8 cellular contexts compared by ENCODE assay signal in the genomic region with DNA sequence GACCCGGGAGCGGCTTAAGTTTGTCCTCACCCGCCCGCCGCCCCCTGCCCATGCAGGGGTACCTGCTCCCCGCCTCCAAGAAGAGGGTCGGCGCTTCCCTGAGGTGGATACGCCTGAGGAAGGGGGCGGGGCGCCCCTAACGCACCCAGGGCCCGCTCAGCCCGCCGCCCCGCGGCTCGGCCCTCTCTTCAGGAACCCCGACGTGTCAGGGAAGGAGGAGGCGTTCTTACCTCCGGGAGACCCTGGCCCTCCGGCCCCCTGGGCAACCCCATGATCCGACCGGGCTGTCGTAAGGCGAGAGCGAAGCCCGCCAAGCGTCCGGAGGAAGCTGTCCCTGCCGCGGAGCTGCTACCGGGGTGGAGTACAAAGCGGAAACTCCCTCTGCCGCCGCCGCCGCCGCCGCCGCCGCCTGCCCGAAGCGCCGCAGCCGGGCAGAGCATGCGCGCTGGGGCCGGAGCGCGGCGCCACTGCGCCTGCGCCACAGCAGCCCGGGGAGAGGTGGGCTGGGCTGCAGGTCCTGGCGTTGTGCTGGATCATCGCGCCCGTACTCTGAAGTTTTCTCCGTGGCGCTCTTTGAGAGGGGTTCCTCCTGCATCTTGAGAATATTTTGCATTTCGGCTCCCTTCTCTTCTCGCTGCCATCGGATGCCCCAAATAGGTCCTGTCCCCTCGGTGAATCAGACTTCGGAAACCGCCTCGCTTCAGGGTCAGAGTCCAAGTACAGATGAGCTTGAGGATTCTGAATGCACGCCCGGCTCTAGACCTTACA. TPM values are rescaled to one million over a fixed set of nuclear protein-coding genes. Genes with fewer than 3 reads are reported as not detected.
DNase-seq lines count a peak whose midpoint lies in the region; ATAC-seq and TF ChIP-seq lines count a peak whose summit lies in the region.

A gene with protein sequence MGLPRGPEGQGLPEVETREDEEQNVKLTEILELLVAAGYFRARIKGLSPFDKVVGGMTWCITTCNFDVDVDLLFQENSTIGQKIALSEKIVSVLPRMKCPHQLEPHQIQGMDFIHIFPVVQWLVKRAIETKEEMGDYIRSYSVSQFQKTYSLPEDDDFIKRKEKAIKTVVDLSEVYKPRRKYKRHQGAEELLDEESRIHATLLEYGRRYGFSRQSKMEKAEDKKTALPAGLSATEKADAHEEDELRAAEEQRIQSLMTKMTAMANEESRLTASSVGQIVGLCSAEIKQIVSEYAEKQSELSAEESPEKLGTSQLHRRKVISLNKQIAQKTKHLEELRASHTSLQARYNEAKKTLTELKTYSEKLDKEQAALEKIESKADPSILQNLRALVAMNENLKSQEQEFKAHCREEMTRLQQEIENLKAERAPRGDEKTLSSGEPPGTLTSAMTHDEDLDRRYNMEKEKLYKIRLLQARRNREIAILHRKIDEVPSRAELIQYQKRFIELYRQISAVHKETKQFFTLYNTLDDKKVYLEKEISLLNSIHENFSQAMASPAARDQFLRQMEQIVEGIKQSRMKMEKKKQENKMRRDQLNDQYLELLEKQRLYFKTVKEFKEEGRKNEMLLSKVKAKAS (minus strand): TSS at position 347 of the 768 bp plus-strand sequence. CDS start 75 bp downstream, at position 272.

- peak; percentile 85 for ATAC-seq in foreskin keratinocyte

- H2AK5ac ChIP-seq in H9 (ENCODE audit: insufficient read length, low read length) = no peak within 1 kb of the TSS

- no peaks in the 10 kb centered on the region for H3K36me3 Mint-ChIP-seq in H9 (ENCODE audit: insufficient read depth in 1 of 3, low read depth in 3 of 3)

- H3K9me3 ChIP-seq in H9 (ENCODE audit: control insufficient read depth, low read depth, low read length) (no peaks in the 10 kb centered on the region), neuron (ENCODE audit: low read length) (peaks cover 3% of the 10 kb centered on the region)

- H2BK15ac ChIP-seq in H9 (ENCODE audit: low read depth, low read length) = no peak within 1 kb of the TSS

- H3K4me1 Mint-ChIP-seq in H9 = peaks cover 12 to 17% of the 10 kb centered on the region in 2 experiments

- no CpG with 5 or more reads among the region's 71 CpGs for WGBS in H9 (ENCODE audit: extremely low coverage, insufficient read length, low lambda C conversion rate)

- H4K91ac ChIP-seq in H9 (ENCODE audit: insufficient read length, low read depth, low read length) = no peak within 1 kb of the TSS

- H3K4me2 ChIP-seq in H9 (ENCODE audit: insufficient read depth, insufficient read length, low read length) = peak within 1 kb of the TSS; percentile 89

- H3K27ac ChIP-seq in H9 (ENCODE audit: insufficient read length, low read depth, low read length) (no peak within 1 kb of the TSS), foreskin keratinocyte (peak within 1 kb of the TSS; percentile 70)

- peaks cover 33% of the 10 kb centered on the region for H3K27me3 Mint-ChIP-seq in H9 (ENCODE audit: low read depth)

- no peak within 1 kb of the TSS for H3T11ph ChIP-seq in H9 (ENCODE audit: low read length)

- H4K5ac ChIP-seq in H9 (ENCODE audit: insufficient read length, low read depth, low read length) = no peak within 1 kb of the TSS

- H3K56ac ChIP-seq in H9 (ENCODE audit: insufficient read length, low read depth, low read length) = no peak within 1 kb of the TSS

- H2AFZ ChIP-seq in H9 (ENCODE audit: low read length) = peak within 1 kb of the TSS; percentile 94
- peak within 1 kb of the TSS; percentile 89 for H2AFZ ChIP-seq in neuron (ENCODE audit: low read depth, low read length)

- DNase-seq in G401 (ENCODE audit: low spot score) (peak; percentile 77), H9 (peak; percentile 89), M059J (ENCODE audit: low read depth) (peak; percentile 77), SIG-M5 treated with dmso at 0.1 percent for 504 hours (lab: John Stamatoyannopoulos, UW; ENCODE audit: unreplicated experiment) (peak; percentile 83), foreskin keratinocyte (peak; percentile 35 to 67), stromal cell of bone marrow (ENCODE audit: low read depth) (peak; percentile 59)
- DNase-seq in activated gamma-delta T cell treated with anti-CD3 and anti-CD28 coated beads, Interleukin-2, amount 50 U/mL, for 16 hours (ENCODE audit: low read depth) = peak; percentile 79

- TF ChIP-seq CTCF in H9 (conservative IDR thresholded peaks at IDR 0.05) (no peak), foreskin keratinocyte (conservative IDR thresholded peaks at IDR 0.05) (no peak)

- H3K79me2 ChIP-seq in H9 (ENCODE audit: insufficient read depth, low read length) = peaks cover 8% of the 10 kb centered on the region

- in situ Hi-C loops in G401 (cut with HindIII; ENCODE audit: low sequenced_read_pairs) = no loop called here

- no peak within 1 kb of the TSS for H3K18ac ChIP-seq in H9 (ENCODE audit: insufficient read length, low read depth, low read length)

- H3K27me3 ChIP-seq in H9 (ENCODE audit: insufficient read depth, low read length) (peaks cover 6% of the 10 kb centered on the region; the same call in 1 of the 2 replicates), foreskin keratinocyte (no peaks in the 10 kb centered on the region), neuron (ENCODE audit: insufficient read depth, low read length) (no peaks in the 10 kb centered on the region)

- no peak within 1 kb of the TSS for H2BK20ac ChIP-seq in H9 (ENCODE audit: low read depth, low read length, poor library complexity, severe bottlenecking)

- peak within 1 kb of the TSS in 2 of 3 experiments; percentile 23 to 74; a peak in 2 of 7 replicates for H3K27ac Mint-ChIP-seq in H9

- 0 out of 2 replicates have a peak within 1 kb of the TSS, but pooled peaks have one; percentile 16 for H3K14ac ChIP-seq in H9 (ENCODE audit: insufficient read depth, low read length)

- no peak within 1 kb of the TSS for H2BK120ac ChIP-seq in H9 (ENCODE audit: low read depth, low read length, poor library complexity, severe bottlenecking)

- no peaks in the 10 kb centered on the region for H3K36me3 ChIP-seq in neuron (ENCODE audit: insufficient read depth, low read length)

- H3K79me1 ChIP-seq in H9 (ENCODE audit: insufficient read depth, low read depth, low read length, poor library complexity, severe bottlenecking) = no peaks in the 10 kb centered on the region

- H2BK5ac ChIP-seq in H9 (ENCODE audit: insufficient read length, low read length) = no peak within 1 kb of the TSS

- peak within 1 kb of the TSS; percentile 73 for H3K4me3 ChIP-seq in neuron (ENCODE audit: low read length)

- H3K9ac ChIP-seq in H9 (ENCODE audit: extremely low read depth, insufficient read length, low read length) = no peak within 1 kb of the TSS

- no peak within 1 kb of the TSS for H3K23ac ChIP-seq in H9 (ENCODE audit: insufficient read length, low read depth, low read length)

- no peaks in the 10 kb centered on the region for H4K20me1 ChIP-seq in H9 (ENCODE audit: control insufficient read depth, insufficient read depth, insufficient read length)

- peak within 1 kb of the TSS; percentile 89 to 95 for H3K4me3 Mint-ChIP-seq in H9

- H2BK12ac ChIP-seq in H9 (ENCODE audit: insufficient read length, low read depth, low read length) = no peak within 1 kb of the TSS

- H3K4ac ChIP-seq in H9 (ENCODE audit: low read depth, low read length) = no peak within 1 kb of the TSS

- H3K23me2 ChIP-seq in H9 (ENCODE audit: insufficient read length, low read depth, low read length, poor library complexity, severe bottlenecking) = peaks cover 7% of the 10 kb centered on the region

- H3K4me1 ChIP-seq in H9 (ENCODE audit: insufficient read depth, low read length) (no peaks in the 10 kb centered on the region; the same call in 1 of the 2 replicates), foreskin keratinocyte (peaks cover 16% of the 10 kb centered on the region), neuron (ENCODE audit: insufficient read depth, low read length) (peaks cover 16% of the 10 kb centered on the region)

- H3K9me3 Mint-ChIP-seq in H9 = peaks cover 3% of the 10 kb centered on the region in 2 experiments; a peak in 3 of 5 replicates

- no peak within 1 kb of the TSS for H4K8ac ChIP-seq in H9 (replicated peaks; ENCODE audit: insufficient read length, low read depth, low read length)

RNA-seq across cellular contexts. Expression of the gene that starts here (rescaled TPM):
- total RNA-seq in G401 (2014; rRNA removed; shearing (Covaris generic)) = 8.5 and 10.7 TPM in 2 replicates
- total RNA-seq in H9 (2021) (16.4 and 16.9 TPM in 2 replicates), foreskin keratinocyte (16.8 and 25.0 TPM in 2 replicates)
- total RNA-seq in M059J (2014; rRNA removed; shearing (Covaris generic)) = 18.2 and 21.4 TPM in 2 replicates
- polyA plus RNA-seq in foreskin keratinocyte = 3.5 and 6.4 TPM in 2 replicates
